Comparison of ENCODE assay signal across 16 cellular contexts in genomic region chr19:41217741-41218140, GRCh38. TPM values are rescaled to one million over a fixed set of nuclear protein-coding genes. Genes with fewer than 3 reads are reported as not detected.
DNase-seq lines count a peak whose midpoint lies in the region; ATAC-seq and TF ChIP-seq lines count a peak whose summit lies in the region.
"Had no signal": no experiment of that assay in that cellular context is flagged by ENCODE, and none has a peak within 500 bp of the region (broad histone marks: within the 10 kb centered on the region; RNA-seq: fewer than 3 reads in every experiment).

No MANE protein-coding gene starts in this region.

- H3K27ac ChIP-seq in GM23338 (ENCODE audit: low read depth), result no peak overlapping the region
- H3K27ac ChIP-seq in mesodermal cell (ENCODE audit: low read depth, low read length, severe bottlenecking), result peak overlapping the region; percentile 90
- H3K27ac ChIP-seq in smooth muscle cell (ENCODE audit: low read depth), result no peak overlapping the region
- H3K27ac ChIP-seq in naive thymus-derived CD4-positive, alpha-beta T cell (ENCODE audit: low read depth, low read length), result no peak overlapping the region

- H3K9me3 ChIP-seq in mesodermal cell (ENCODE audit: control insufficient read depth, low read length), result no peaks in the 10 kb centered on the region
- H3K9me3 ChIP-seq in smooth muscle cell (replicated peaks; ENCODE audit: low read depth), result no peaks in the 10 kb centered on the region
- no peaks in the 10 kb centered on the region for H3K9me3 ChIP-seq in naive thymus-derived CD4-positive, alpha-beta T cell (ENCODE audit: control insufficient read depth in 2 of 3, low read length in 3 of 3)
- H3K9me3 ChIP-seq: SJSA1 had no signal

- H3K27me3 ChIP-seq in GM23338 (ENCODE audit: insufficient read depth) (no peaks in the 10 kb centered on the region), smooth muscle cell (ENCODE audit: low read depth) (no peaks in the 10 kb centered on the region)
- no peaks in the 10 kb centered on the region for H3K27me3 ChIP-seq in naive thymus-derived CD4-positive, alpha-beta T cell (ENCODE audit: control insufficient read depth in 2 of 2, insufficient read depth in 2 of 2, low read length in 2 of 2)
- H3K27me3 ChIP-seq: SJSA1 had no signal

- TF ChIP-seq CTCF in GM23338 (conservative IDR thresholded peaks at IDR 0.05; ENCODE audit: low read depth in 2 of 2), result no peak
- no peak for TF ChIP-seq CTCF in chondrocyte (IDR thresholded peaks at IDR 0.05)
- TF ChIP-seq CTCF in smooth muscle cell (IDR thresholded peaks at IDR 0.05; ENCODE audit: borderline replicate concordance, insufficient read depth, poor library complexity, severe bottlenecking), result no peak

- H3K9me3 Mint-ChIP-seq in GM23338 (no peaks in the 10 kb centered on the region; the same call in 2 of the 3 replicates), chondrocyte (ENCODE audit: low read depth) (no peaks in the 10 kb centered on the region)
- H3K9me3 Mint-ChIP-seq in naive thymus-derived CD4-positive, alpha-beta T cell, result peaks cover 0 to 2% (median 0%) of the 10 kb centered on the region in 11 donors
- H3K9me3 Mint-ChIP-seq: activated T-helper 17 cell treated with anti-CD3 and anti-CD28 coated beads, Interleukin-2, amount 50 U/mL, for 72 hours had no signal

- peak overlapping the region; percentile 95 for H3K9ac ChIP-seq in smooth muscle cell (ENCODE audit: low read depth)

- peaks cover 32% of the 10 kb centered on the region for H3K4me1 Mint-ChIP-seq in GM23338
- peaks cover 42% of the 10 kb centered on the region for H3K4me1 Mint-ChIP-seq in chondrocyte (ENCODE audit: low read depth)
- H3K4me1 Mint-ChIP-seq in naive thymus-derived CD4-positive, alpha-beta T cell, result peaks cover 0 to 10% (median 3%) of the 10 kb centered on the region in 7 donors
- H3K4me1 Mint-ChIP-seq: activated T-helper 17 cell treated with anti-CD3 and anti-CD28 coated beads, Interleukin-2, amount 50 U/mL, for 72 hours had no signal

- H3K4me1 ChIP-seq in GM23338 (ENCODE audit: insufficient read depth) (peaks cover 14% of the 10 kb centered on the region), mesodermal cell (ENCODE audit: control insufficient read depth, insufficient read depth, low read length, poor library complexity, severe bottlenecking) (peaks cover 42% of the 10 kb centered on the region), smooth muscle cell (ENCODE audit: low read depth) (peaks cover 6% of the 10 kb centered on the region)
- no peaks in the 10 kb centered on the region for H3K4me1 ChIP-seq in naive thymus-derived CD4-positive, alpha-beta T cell (ENCODE audit: control insufficient read depth in 2 of 2, insufficient read depth in 2 of 2, low read length in 2 of 2)

- H3K4me3 ChIP-seq in GM23338 (0 out of 2 replicates have a peak overlapping the region, but pooled peaks have one; percentile 93), mesodermal cell (ENCODE audit: extremely low read depth, insufficient read depth, low read length, poor library complexity, severe bottlenecking) (no peak overlapping the region), smooth muscle cell (no peak overlapping the region)
- no peak overlapping the region for H3K4me3 ChIP-seq in naive thymus-derived CD4-positive, alpha-beta T cell (ENCODE audit: low read length)
- H3K4me3 ChIP-seq: K562 had no signal

- H4K20me1 ChIP-seq in GM23338 (replicated peaks; ENCODE audit: insufficient read depth) (no peaks in the 10 kb centered on the region), smooth muscle cell (ENCODE audit: low read depth) (no peaks in the 10 kb centered on the region)

- WGBS in mesodermal cell (ENCODE audit: insufficient coverage in 2 of 2), 2 experiments, result 89 to 93% methylated on average over 4 to 6 of the region's 7 CpGs
- 77% methylated on average over 7 of the region's 7 CpGs for WGBS in smooth muscle cell (ENCODE audit: low lambda C conversion rate)

- H2AFZ ChIP-seq in GM23338 (no peak overlapping the region), smooth muscle cell (ENCODE audit: low read depth) (no peak overlapping the region)

- no peak overlapping the region for H3K27ac Mint-ChIP-seq in GM23338
- H3K27ac Mint-ChIP-seq in chondrocyte (ENCODE audit: unreplicated experiment), result peak overlapping the region; percentile 32
- peak overlapping the region in 2 of 9 donors; percentile 59 to 77 for H3K27ac Mint-ChIP-seq in naive thymus-derived CD4-positive, alpha-beta T cell

- H3K36me3 Mint-ChIP-seq in GM23338 (ENCODE audit: low read depth) (peaks cover 16% of the 10 kb centered on the region), chondrocyte (ENCODE audit: low read depth) (peaks cover 11% of the 10 kb centered on the region)
- H3K36me3 Mint-ChIP-seq in naive thymus-derived CD4-positive, alpha-beta T cell, result no peaks in the 10 kb centered on the region

- POLR2A ChIA-PET in naive thymus-derived CD4-positive, alpha-beta T cell (lab: Charles Lee), result no interaction called here

- H3K36me3 ChIP-seq in GM23338 (ENCODE audit: insufficient read depth), result no peaks in the 10 kb centered on the region
- H3K36me3 ChIP-seq in mesodermal cell (ENCODE audit: control insufficient read depth, insufficient read depth, low read length), result peaks cover 24% of the 10 kb centered on the region
- H3K36me3 ChIP-seq in smooth muscle cell (ENCODE audit: low read depth), result no peaks in the 10 kb centered on the region
- H3K36me3 ChIP-seq in naive thymus-derived CD4-positive, alpha-beta T cell (ENCODE audit: control insufficient read depth in 2 of 3, insufficient read depth in 3 of 3, low read length in 3 of 3), result no peaks in the 10 kb centered on the region

- intact Hi-C loops in naive thymus-derived CD4-positive, alpha-beta T cell (cut with micrococcal nuclease), result no loop called here

- H3K4me3 Mint-ChIP-seq in GM23338 (peak overlapping the region; percentile 25; the same call in 2 of the 3 replicates), chondrocyte (ENCODE audit: unreplicated experiment) (no peak overlapping the region)
- H3K4me3 Mint-ChIP-seq in naive thymus-derived CD4-positive, alpha-beta T cell, result no peak overlapping the region
- H3K4me3 Mint-ChIP-seq: activated T-helper 17 cell treated with anti-CD3 and anti-CD28 coated beads, Interleukin-2, amount 50 U/mL, for 72 hours had no signal

- no peaks in the 10 kb centered on the region for H3F3A ChIP-seq in GM23338 (replicated peaks; ENCODE audit: low read depth)
- H3F3A ChIP-seq in smooth muscle cell (ENCODE audit: low read depth), result peaks cover 7% of the 10 kb centered on the region

- H3K27me3 Mint-ChIP-seq in GM23338 (ENCODE audit: insufficient read depth, low read depth, poor library complexity) (peaks cover 8% of the 10 kb centered on the region), chondrocyte (ENCODE audit: low read depth) (no peaks in the 10 kb centered on the region)
- H3K27me3 Mint-ChIP-seq in naive thymus-derived CD4-positive, alpha-beta T cell, result peaks cover 23 to 52% (median 40%) of the 10 kb centered on the region in 5 donors

- CTCF ChIA-PET in naive thymus-derived CD4-positive, alpha-beta T cell (lab: Charles Lee), result no interaction called here

- H3K9me2 ChIP-seq in GM23338 (ENCODE audit: insufficient read depth), result no peaks in the 10 kb centered on the region

- ATAC-seq in GM23338, result no peak
- no peak for ATAC-seq in HG03432 (IDR thresholded peaks at IDR 0.05; ENCODE audit: unreplicated experiment)
- ATAC-seq in naive thymus-derived CD4-positive, alpha-beta T cell, result no peak
- ATAC-seq: activated T-helper 17 cell treated with anti-CD3 and anti-CD28 coated beads, Interleukin-2, amount 50 U/mL, for 72 hours; K562 had no signal

- H3K4me2 ChIP-seq in GM23338, result no peak overlapping the region
- no peak overlapping the region for H3K4me2 ChIP-seq in smooth muscle cell

- H3K79me2 ChIP-seq in GM23338 (replicated peaks; ENCODE audit: insufficient read depth) (peaks cover 13% of the 10 kb centered on the region; the same call in 1 of the 2 replicates), smooth muscle cell (ENCODE audit: low read depth) (peaks cover 7% of the 10 kb centered on the region)

- DNase-seq in GM23338 (ENCODE audit: low spot score) (no peak), chondrocyte (ENCODE audit: low spot score) (no peak), smooth muscle cell (lab: John Stamatoyannopoulos, UW; ENCODE audit: unreplicated experiment) (no peak), NCI-H1930 (lab: John Stamatoyannopoulos, UW) (no peak), occipital lobe (lab: John Stamatoyannopoulos, UW) (no peak)
- no peak for DNase-seq in naive thymus-derived CD4-positive, alpha-beta T cell
- DNase-seq: foreskin fibroblast; NCI-H1105 treated with DMSO at 0.1 percent for 48 hours; NCI-H345; retina; stimulated activated CD4-positive, alpha-beta T cell treated with anti-CD3 and anti-CD28 coated beads, Interleukin-4, amount 100 ng/mL, for 1 hour had no signal

TF ChIP-seq in GM23338, 12 proteins besides CTCF, POLR2A, EP300 and RAD21 (continues in another document):
- no peak for TF ChIP-seq EZH2 (IDR thresholded peaks at IDR 0.05; ENCODE audit: low read depth, unreplicated experiment)

RNA-seq across cellular contexts. Expression of gene AXL, which starts 1.3 kb away (rescaled TPM):
- 23.7 and 28.4 TPM in 2 replicates for total RNA-seq in GM23338 (2014; rRNA removed; shearing (Covaris generic))
- polyA plus RNA-seq in GM23338 (2016; fragmentation: Nextera tagmentation; extraction: Ambion mirVana) (7.5 and 9.0 TPM in 2 replicates), smooth muscle cell (16.9 and 27.0 TPM in 2 replicates)
- total RNA-seq in chondrocyte (151 to 218 TPM (median 214 TPM) in 3 replicates), smooth muscle cell (71.2 and 76.8 TPM in 2 replicates), occipital lobe (9.2 TPM)
- polyA plus RNA-seq in mesodermal cell (2013, experiment 1 of 2), result 88.9 TPM
- 83.4 TPM for polyA plus RNA-seq in mesodermal cell (2013, experiment 2 of 2)
- total RNA-seq in naive thymus-derived CD4-positive, alpha-beta T cell, result under 1 TPM in 4 of 5 experiments, not detected in 1; 0.12 to 0.54 (median 0.35) TPM
- under 1 TPM; 0.16 to 0.19 TPM for polyA plus RNA-seq in naive thymus-derived CD4-positive, alpha-beta T cell

RNA-seq across cellular contexts. Expression of gene CYP2S1, which starts 24.7 kb away (rescaled TPM):
- 272 and 315 TPM in 2 replicates for total RNA-seq in GM23338 (2014; rRNA removed; shearing (Covaris generic))
- polyA plus RNA-seq in GM23338 (2016; fragmentation: Nextera tagmentation; extraction: Ambion mirVana) (130 and 137 TPM in 2 replicates), smooth muscle cell (1.8 and 6.1 TPM in 2 replicates)
- total RNA-seq in chondrocyte (not detected in 3 replicates), smooth muscle cell (0.18 and 0.63 TPM in 2 replicates), occipital lobe (1.4 TPM)
- polyA plus RNA-seq in mesodermal cell (2013, experiment 1 of 2), result 15.0 TPM
- 11.3 TPM for polyA plus RNA-seq in mesodermal cell (2013, experiment 2 of 2)
- total RNA-seq in naive thymus-derived CD4-positive, alpha-beta T cell, result 1 to 10 TPM in 2 of 5 experiments, under 1 TPM in 3; 0.24 to 4.1 (median 0.74) TPM
- polyA plus RNA-seq in naive thymus-derived CD4-positive, alpha-beta T cell, result not detected
- total RNA-seq: SJSA1 had no signal

RNA-seq across cellular contexts. Expression of gene HNRNPUL1, which starts 46.4 kb away (rescaled TPM):
- 166 and 204 TPM in 2 replicates for total RNA-seq in GM23338 (2014; rRNA removed; shearing (Covaris generic))
- 204 and 207 TPM in 2 replicates for polyA plus RNA-seq in GM23338 (2016; fragmentation: Nextera tagmentation; extraction: Ambion mirVana)
- 158 to 195 TPM (median 161 TPM) in 3 replicates for total RNA-seq in chondrocyte
- 214 TPM for polyA plus RNA-seq in mesodermal cell (2013, experiment 1 of 2)
- polyA plus RNA-seq in mesodermal cell (2013, experiment 2 of 2), result 198 TPM
- total RNA-seq in smooth muscle cell, result 78.6 and 101 TPM in 2 replicates
- 121 and 125 TPM in 2 replicates for polyA plus RNA-seq in smooth muscle cell
- total RNA-seq in occipital lobe, result 64.7 TPM
- total RNA-seq in naive thymus-derived CD4-positive, alpha-beta T cell, result 100 to 1,000 TPM; 253 to 319 (median 280) TPM
- 10 to 100 TPM; 51.4 to 81.6 TPM for polyA plus RNA-seq in naive thymus-derived CD4-positive, alpha-beta T cell

Comparison
In these comparisons a context has a peak if more than half of its experiments do, and no peak if none do; other contexts are left out.
1. RNA of gene CYP2S1, which starts 24.7 kb away (total RNA-seq): 272 to 315 TPM in GM23338; 1.4 TPM in occipital lobe (single experiment), 0.24 to 4.1 TPM in naive thymus-derived CD4-positive, alpha-beta T cell, 0.18 to 0.63 TPM in smooth muscle cell and not detected in chondrocyte; every median in the first group is over 10 times any median in the second.